Comparison of ENCODE assay signal across 8 cellular contexts in genomic region chr1:202998836-202999750, GRCh38. TPM values are rescaled to one million over a fixed set of nuclear protein-coding genes. Genes with fewer than 3 reads are reported as not detected.
DNase-seq lines count a peak whose midpoint lies in the region; ATAC-seq, FAIRE-seq and TF ChIP-seq lines count a peak whose summit lies in the region.

No MANE protein-coding gene starts in this region.

- H3K36me3 Mint-ChIP-seq in stimulated activated effector memory CD8-positive, alpha-beta T cell treated with anti-CD3 and anti-CD28 coated beads, Interleukin-12 subunit alpha, Interleukin-12 subunit beta, amount 100 ng/mL, for 72 hours = no peaks in the 10 kb centered on the region

- ATAC-seq in stimulated activated effector memory CD8-positive, alpha-beta T cell treated with anti-CD3 and anti-CD28 coated beads, Interleukin-12 subunit alpha, Interleukin-12 subunit beta, amount 100 ng/mL, for 72 hours = peak; percentile 58
- ATAC-seq in GM21367 (IDR thresholded peaks at IDR 0.05; ENCODE audit: unreplicated experiment) = no peak

- no peak overlapping the region for H3K4me3 ChIP-seq in colonic mucosa

- no peaks in the 10 kb centered on the region for H3K4me1 ChIP-seq in colonic mucosa

- no peak overlapping the region for H3K27ac Mint-ChIP-seq in stimulated activated effector memory CD8-positive, alpha-beta T cell treated with anti-CD3 and anti-CD28 coated beads, Interleukin-12 subunit alpha, Interleukin-12 subunit beta, amount 100 ng/mL, for 72 hours

- H3K9ac ChIP-seq in colonic mucosa (ENCODE audit: low read depth in 2 of 2, low read length in 2 of 2) = peak overlapping the region in 1 of 2 donors; percentile 19

- H3K27me3 ChIP-seq in colonic mucosa = no peaks in the 10 kb centered on the region

- peaks cover 9% of the 10 kb centered on the region for H3K4me1 Mint-ChIP-seq in stimulated activated effector memory CD8-positive, alpha-beta T cell treated with anti-CD3 and anti-CD28 coated beads, Interleukin-12 subunit alpha, Interleukin-12 subunit beta, amount 100 ng/mL, for 72 hours

- DNase-seq in NCI-H2196 (lab: John Stamatoyannopoulos, UW; ENCODE audit: unreplicated experiment) (peak; percentile 67), colonic mucosa (peak; percentile 69), midbrain (lab: John Stamatoyannopoulos, UW) (peak; percentile 65)
- peak; percentile 51 to 54 for DNase-seq in activated CD4-positive, alpha-beta T cell treated with anti-CD3 and anti-CD28 coated beads for 24 hours (ENCODE audit: low read depth in 2 of 2)
- DNase-seq in stimulated activated effector memory CD8-positive, alpha-beta T cell treated with anti-CD3 and anti-CD28 coated beads, Interleukin-12 subunit alpha, Interleukin-12 subunit beta, amount 100 ng/mL, for 72 hours (ENCODE audit: low spot score in 2 of 2) = peak; percentile 57 to 77

- TF ChIP-seq CTCF in GM12874 (IDR thresholded peaks at IDR 0.05; ENCODE audit: insufficient read depth, low read depth, low read length) (peak; percentile 64), colonic mucosa (IDR thresholded peaks at IDR 0.05) (peak; percentile 82)

- FAIRE-seq in A204.1 (lab: Jason Lieb, UNC) = peak; percentile 46

- H3K4me3 Mint-ChIP-seq in stimulated activated effector memory CD8-positive, alpha-beta T cell treated with anti-CD3 and anti-CD28 coated beads, Interleukin-12 subunit alpha, Interleukin-12 subunit beta, amount 100 ng/mL, for 72 hours = peak overlapping the region; percentile 41

- no peak overlapping the region for H3K27ac ChIP-seq in colonic mucosa

- H3K36me3 ChIP-seq in colonic mucosa = no peaks in the 10 kb centered on the region

- no peaks in the 10 kb centered on the region for H3K9me3 ChIP-seq in colonic mucosa

- intact Hi-C loops in colonic mucosa (cut with DNase I) = loop anchor here (5.0 to 10.0 kb wide), 2 partner anchors 72 to 264 kb away; partner anchors contain the start of gene KLHL12

- no peaks in the 10 kb centered on the region for H3K9me3 Mint-ChIP-seq in stimulated activated effector memory CD8-positive, alpha-beta T cell treated with anti-CD3 and anti-CD28 coated beads, Interleukin-12 subunit alpha, Interleukin-12 subunit beta, amount 100 ng/mL, for 72 hours

RNA-seq across cellular contexts. Expression of gene TMEM183A, which starts 8.1 kb away (rescaled TPM):
- total RNA-seq in colonic mucosa = 100 to 1,000 TPM; 117 to 134 TPM

RNA-seq across cellular contexts. Expression of gene PPFIA4, which starts 27.2 kb away (rescaled TPM):
- 1 to 10 TPM; 1.6 to 7.3 TPM for total RNA-seq in colonic mucosa

RNA-seq across cellular contexts. Expression of gene CYB5R1, which starts 32.0 kb away (rescaled TPM):
- 10 to 100 TPM; 22.2 to 23.4 TPM for total RNA-seq in colonic mucosa

RNA-seq across cellular contexts. Expression of gene ADIPOR1, which starts 41.0 kb away (rescaled TPM):
- total RNA-seq in colonic mucosa = 10 to 100 TPM; 82.1 to 82.7 TPM
